Comparison of ENCODE assay signal across 10 cellular contexts in the genomic region with DNA sequence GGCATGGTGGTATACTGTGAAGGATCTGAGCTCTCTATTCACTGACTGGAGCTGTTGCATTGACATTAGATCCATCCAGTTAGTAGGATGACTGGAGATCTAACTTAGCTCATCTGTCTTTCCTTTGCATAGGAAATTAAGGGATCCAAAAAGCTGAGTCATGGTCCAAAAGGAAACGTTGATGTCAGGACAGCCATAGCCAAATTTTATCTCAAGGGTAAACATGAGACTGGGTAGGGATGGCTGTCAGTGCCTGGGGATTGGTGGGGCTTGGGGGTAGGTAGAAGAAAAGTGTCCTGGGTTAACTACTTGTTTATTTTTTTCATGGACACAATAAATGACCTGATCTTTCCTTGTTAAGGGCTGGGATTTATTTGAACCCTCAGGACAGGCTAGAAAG. TPM values are rescaled to one million over a fixed set of nuclear protein-coding genes. Genes with fewer than 3 reads are reported as not detected.
DNase-seq lines count a peak whose midpoint lies in the region; ATAC-seq, FAIRE-seq and TF ChIP-seq lines count a peak whose summit lies in the region.
"Had no signal": no experiment of that assay in that cellular context is flagged by ENCODE, and none has a peak within 500 bp of the region (broad histone marks: within the 10 kb centered on the region; RNA-seq: fewer than 3 reads in every experiment).

No MANE protein-coding gene starts in this region.

- peak; percentile 53 for DNase-seq in AG08396 (ENCODE audit: low spot score)
- peak; percentile 42 for DNase-seq in HuH-7 (ENCODE audit: low spot score)
- DNase-seq in bronchial epithelial cell (ENCODE audit: low read depth), result peak; percentile 21
- no peak for DNase-seq in HAP-1 (ENCODE audit: low spot score in 2 of 2)
- DNase-seq: kidney, NCI-H510A had no signal

- no peaks in the 10 kb centered on the region for H3K9me3 ChIP-seq in liver (ENCODE audit: control insufficient read depth in 4 of 4, low read length in 3 of 4)
- no peaks in the 10 kb centered on the region for H3K9me3 ChIP-seq in HAP-1

- TF ChIP-seq RAD21 in liver (IDR thresholded peaks at IDR 0.05), result peak in 1 of 2 donors; percentile 40

- H3K9ac ChIP-seq in liver (ENCODE audit: low read depth in 1 of 2, low read length in 2 of 2), result no peak overlapping the region

- H3K36me3 ChIP-seq in bronchial epithelial cell (ENCODE audit: control insufficient read depth, insufficient read depth, low read length) (peaks cover 3% of the 10 kb centered on the region), liver (ENCODE audit: control insufficient read depth in 4 of 4, insufficient read depth in 3 of 4, low read depth in 1 of 4, low read length in 3 of 4) (peaks cover 0 to 14% (median 7%) of the 10 kb centered on the region in 4 donors), HAP-1 (replicated peaks) (peaks cover 21% of the 10 kb centered on the region)

- peak overlapping the region in 1 of 2 donors; percentile 46 for H3K27ac ChIP-seq in liver (ENCODE audit: low read depth in 1 of 2, low read length in 2 of 2)

- peak; percentile 7 for FAIRE-seq in bronchial epithelial cell (lab: Jason Lieb, UNC)
- FAIRE-seq: kidney had no signal

- H3K4me1 ChIP-seq in liver (ENCODE audit: control insufficient read depth in 4 of 4, insufficient read depth in 4 of 4, low read length in 3 of 4) (peaks cover 2 to 17% (median 6%) of the 10 kb centered on the region in 4 donors), HAP-1 (peaks cover 7% of the 10 kb centered on the region)

- H3K4me3 ChIP-seq in bronchial epithelial cell (ENCODE audit: low read depth, low read length), result no peak overlapping the region
- no peak overlapping the region for H3K4me3 ChIP-seq in liver (ENCODE audit: low read depth in 1 of 3, low read length in 3 of 3)
- no peak overlapping the region for H3K4me3 ChIP-seq in HAP-1

- TF ChIP-seq CTCF in bronchial epithelial cell (IDR thresholded peaks at IDR 0.05; ENCODE audit: insufficient read depth, low read length, severe bottlenecking) (no peak), liver (IDR thresholded peaks at IDR 0.05; ENCODE audit: low read depth, low read length, missing input control) (no peak)

- no peaks in the 10 kb centered on the region for H3K27me3 ChIP-seq in bronchial epithelial cell (ENCODE audit: control insufficient read depth, insufficient read depth, low read length)
- H3K27me3 ChIP-seq in liver (ENCODE audit: control insufficient read depth in 4 of 4, insufficient read depth in 4 of 4, low read length in 3 of 4), result no peaks in the 10 kb centered on the region
- H3K27me3 ChIP-seq in HAP-1 (ENCODE audit: low read depth), result no peaks in the 10 kb centered on the region

- WGBS in liver, result 8% methylated on average over 1 of the region's 1 CpG

- ATAC-seq in GM19463 (IDR thresholded peaks at IDR 0.05; ENCODE audit: unreplicated experiment) (no peak), GM21717 (IDR thresholded peaks at IDR 0.05; ENCODE audit: unreplicated experiment) (no peak), HG03521 (IDR thresholded peaks at IDR 0.05; ENCODE audit: unreplicated experiment) (no peak)

- in situ Hi-C loops in HAP-1 (cut with MboI; ENCODE audit: low sequenced_read_pairs), result no loop called here

TF ChIP-seq in liver, 16 proteins besides CTCF, POLR2A, EP300 and RAD21:
- TF ChIP-seq, protein P1, sequence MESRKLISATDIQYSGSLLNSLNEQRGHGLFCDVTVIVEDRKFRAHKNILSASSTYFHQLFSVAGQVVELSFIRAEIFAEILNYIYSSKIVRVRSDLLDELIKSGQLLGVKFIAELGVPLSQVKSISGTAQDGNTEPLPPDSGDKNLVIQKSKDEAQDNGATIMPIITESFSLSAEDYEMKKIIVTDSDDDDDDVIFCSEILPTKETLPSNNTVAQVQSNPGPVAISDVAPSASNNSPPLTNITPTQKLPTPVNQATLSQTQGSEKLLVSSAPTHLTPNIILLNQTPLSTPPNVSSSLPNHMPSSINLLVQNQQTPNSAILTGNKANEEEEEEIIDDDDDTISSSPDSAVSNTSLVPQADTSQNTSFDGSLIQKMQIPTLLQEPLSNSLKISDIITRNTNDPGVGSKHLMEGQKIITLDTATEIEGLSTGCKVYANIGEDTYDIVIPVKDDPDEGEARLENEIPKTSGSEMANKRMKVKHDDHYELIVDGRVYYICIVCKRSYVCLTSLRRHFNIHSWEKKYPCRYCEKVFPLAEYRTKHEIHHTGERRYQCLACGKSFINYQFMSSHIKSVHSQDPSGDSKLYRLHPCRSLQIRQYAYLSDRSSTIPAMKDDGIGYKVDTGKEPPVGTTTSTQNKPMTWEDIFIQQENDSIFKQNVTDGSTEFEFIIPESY (IDR thresholded peaks at IDR 0.05), result no peak
- TF ChIP-seq GABPA (IDR thresholded peaks at IDR 0.05 in 1 of 2, conservative IDR thresholded peaks at IDR 0.05 in 1 of 2) (peak in 1 of 2 donors; percentile 48), JUND (IDR thresholded peaks at IDR 0.05) (peak; percentile 88 to 91), HNF4A (conservative IDR thresholded peaks at IDR 0.05) (peak; percentile 58 to 81), EGR1 (IDR thresholded peaks at IDR 0.05; ENCODE audit: low read depth in 2 of 2) (peak in 1 of 2 donors; percentile 22), TAF1 (conservative IDR thresholded peaks at IDR 0.05) (no peak), SP1 (IDR thresholded peaks at IDR 0.05) (peak; percentile 63), FOXA2 (IDR thresholded peaks at IDR 0.05) (peak; percentile 88), HNF4G (IDR thresholded peaks at IDR 0.05) (peak; percentile 13), RXRA (IDR thresholded peaks at IDR 0.05) (peak in 1 of 2 donors; percentile 62), YY1 (IDR thresholded peaks at IDR 0.05) (peak; percentile 74), FOXA1 (IDR thresholded peaks at IDR 0.05) (peak; percentile 79), NR2F2 (IDR thresholded peaks at IDR 0.05) (no peak)
- TF ChIP-seq, protein P2, sequence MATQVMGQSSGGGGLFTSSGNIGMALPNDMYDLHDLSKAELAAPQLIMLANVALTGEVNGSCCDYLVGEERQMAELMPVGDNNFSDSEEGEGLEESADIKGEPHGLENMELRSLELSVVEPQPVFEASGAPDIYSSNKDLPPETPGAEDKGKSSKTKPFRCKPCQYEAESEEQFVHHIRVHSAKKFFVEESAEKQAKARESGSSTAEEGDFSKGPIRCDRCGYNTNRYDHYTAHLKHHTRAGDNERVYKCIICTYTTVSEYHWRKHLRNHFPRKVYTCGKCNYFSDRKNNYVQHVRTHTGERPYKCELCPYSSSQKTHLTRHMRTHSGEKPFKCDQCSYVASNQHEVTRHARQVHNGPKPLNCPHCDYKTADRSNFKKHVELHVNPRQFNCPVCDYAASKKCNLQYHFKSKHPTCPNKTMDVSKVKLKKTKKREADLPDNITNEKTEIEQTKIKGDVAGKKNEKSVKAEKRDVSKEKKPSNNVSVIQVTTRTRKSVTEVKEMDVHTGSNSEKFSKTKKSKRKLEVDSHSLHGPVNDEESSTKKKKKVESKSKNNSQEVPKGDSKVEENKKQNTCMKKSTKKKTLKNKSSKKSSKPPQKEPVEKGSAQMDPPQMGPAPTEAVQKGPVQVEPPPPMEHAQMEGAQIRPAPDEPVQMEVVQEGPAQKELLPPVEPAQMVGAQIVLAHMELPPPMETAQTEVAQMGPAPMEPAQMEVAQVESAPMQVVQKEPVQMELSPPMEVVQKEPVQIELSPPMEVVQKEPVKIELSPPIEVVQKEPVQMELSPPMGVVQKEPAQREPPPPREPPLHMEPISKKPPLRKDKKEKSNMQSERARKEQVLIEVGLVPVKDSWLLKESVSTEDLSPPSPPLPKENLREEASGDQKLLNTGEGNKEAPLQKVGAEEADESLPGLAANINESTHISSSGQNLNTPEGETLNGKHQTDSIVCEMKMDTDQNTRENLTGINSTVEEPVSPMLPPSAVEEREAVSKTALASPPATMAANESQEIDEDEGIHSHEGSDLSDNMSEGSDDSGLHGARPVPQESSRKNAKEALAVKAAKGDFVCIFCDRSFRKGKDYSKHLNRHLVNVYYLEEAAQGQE (IDR thresholded peaks at IDR 0.05), result peak; percentile 30
- TF ChIP-seq, protein P3, sequence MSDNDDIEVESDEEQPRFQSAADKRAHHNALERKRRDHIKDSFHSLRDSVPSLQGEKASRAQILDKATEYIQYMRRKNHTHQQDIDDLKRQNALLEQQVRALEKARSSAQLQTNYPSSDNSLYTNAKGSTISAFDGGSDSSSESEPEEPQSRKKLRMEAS (IDR thresholded peaks at IDR 0.05), result peak; percentile 34
- TF ChIP-seq, protein P4, sequence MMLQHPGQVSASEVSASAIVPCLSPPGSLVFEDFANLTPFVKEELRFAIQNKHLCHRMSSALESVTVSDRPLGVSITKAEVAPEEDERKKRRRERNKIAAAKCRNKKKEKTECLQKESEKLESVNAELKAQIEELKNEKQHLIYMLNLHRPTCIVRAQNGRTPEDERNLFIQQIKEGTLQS (IDR thresholded peaks at IDR 0.05), result peak; percentile 77

RNA-seq across cellular contexts. Expression of a gene that starts 4.6 kb away (rescaled TPM):
- total RNA-seq in bronchial epithelial cell, result 42.9 and 49.8 TPM in 2 replicates
- total RNA-seq in liver, result 10 to 100 TPM; 12.8 to 38.2 TPM
- 10 to 100 TPM; 40.7 to 69.5 TPM for polyA plus RNA-seq in liver

Comparison
In these comparisons a context has a peak if more than half of its experiments do, and no peak if none do; other contexts are left out.
1. DNase-seq: peak in AG08396 (single experiment), HuH-7 (single experiment) and bronchial epithelial cell (single experiment); none in HAP-1 (0 of 2).